27 cellular contexts compared by ENCODE assay signal in the genomic region with DNA sequence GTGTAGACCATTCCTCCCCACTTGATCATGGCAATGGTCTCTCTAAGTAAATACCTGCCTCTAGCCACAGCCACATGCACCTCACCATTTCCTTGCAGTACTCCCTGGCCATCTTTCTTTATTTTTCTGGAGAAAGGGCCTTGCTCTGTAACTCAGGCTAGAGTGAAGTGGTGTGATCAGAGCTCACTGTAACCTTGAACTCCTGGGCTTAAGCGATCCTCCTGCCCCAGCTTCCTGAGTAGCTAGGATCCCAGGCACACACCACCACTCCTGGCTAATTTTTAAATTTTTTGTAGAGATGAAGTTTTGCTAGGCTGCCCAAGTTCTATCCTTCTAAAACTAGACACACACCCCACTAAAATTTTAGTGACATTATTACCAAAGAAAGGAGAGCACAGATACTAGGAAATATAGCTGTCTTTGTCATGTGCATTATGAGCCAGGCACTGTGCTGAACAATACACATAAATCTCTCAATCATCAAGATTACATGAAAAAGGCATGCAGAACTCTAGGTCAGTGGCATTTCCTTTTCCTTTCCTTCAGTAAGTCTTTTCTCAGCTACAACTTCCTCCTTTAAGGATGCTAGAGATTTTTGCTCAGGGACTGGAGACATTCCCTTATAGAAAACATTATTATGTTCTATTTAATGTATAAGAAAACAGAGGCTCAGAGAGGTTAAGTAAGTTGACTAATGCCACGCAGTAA.
"Had no signal": no experiment of that assay in that cellular context is flagged by ENCODE, and none has a peak within 500 bp of the region (broad histone marks: within the 10 kb centered on the region; RNA-seq: fewer than 3 reads in every experiment).

No MANE protein-coding gene starts in this region.

- H3K4me1 ChIP-seq: adrenal gland, body of pancreas, colonic mucosa, esophagus muscularis mucosa, left ventricle myocardium inferior, parathyroid adenoma, psoas muscle, tibial nerve had no signal

- H2AFZ ChIP-seq: parathyroid adenoma had no signal

- H3K9me3 ChIP-seq: adrenal gland, body of pancreas, colonic mucosa, esophagus muscularis mucosa, left ventricle myocardium inferior, psoas muscle, spleen, tibial nerve had no signal

- H3K79me2 ChIP-seq: parathyroid adenoma had no signal

- H3K36me3 ChIP-seq: adrenal gland, cardiac muscle cell, colonic mucosa, esophagus muscularis mucosa, left ventricle myocardium inferior, spleen, tibial nerve had no signal

- H3K4me3 ChIP-seq: adrenal gland, body of pancreas, cardiac muscle cell, colonic mucosa, dorsolateral prefrontal cortex, esophagus muscularis mucosa, left ventricle myocardium inferior, psoas muscle, spleen, tibial nerve had no signal

- H3K27ac ChIP-seq: adrenal gland, body of pancreas, cardiac muscle cell, colonic mucosa, dorsolateral prefrontal cortex, esophagus muscularis mucosa, left ventricle myocardium inferior, parathyroid adenoma, psoas muscle, spleen, tibial nerve had no signal

- DNase-seq: activated CD4-positive, alpha-beta memory T cell treated with anti-CD3 and anti-CD28 coated beads for 36 hours; activated CD4-positive, alpha-beta T cell treated with anti-CD3 and anti-CD28 coated beads, Interleukin-2, amount 10 ng/mL, durations not matched to agents 24 days and 14 days; activated CD4-positive, CD25-positive, alpha-beta regulatory T cell treated with anti-CD3 and anti-CD28 coated beads, Interleukin-2, amount 50 U/mL, for 72 hours; activated CD8-positive, alpha-beta memory T cell treated with anti-CD3 and anti-CD28 coated beads, Interleukin-2, amount 50 U/mL, for 4 hours; activated effector memory CD4-positive, alpha-beta T cell treated with anti-CD3 and anti-CD28 coated beads, Interleukin-2, amount 50 U/mL, for 16 hours; activated naive CD4-positive, alpha-beta T cell treated with anti-CD3 and anti-CD28 coated beads for 36 hours; activated naive CD8-positive, alpha-beta T cell treated with anti-CD3 and anti-CD28 coated beads for 36 hours; activated T-cell treated with anti-CD3 and anti-CD28 coated beads, Interleukin-2, amount 50 U/mL, for 1 hour; adrenal gland; aorta; body of pancreas; cerebellar nuclear complex; colonic mucosa; dorsolateral prefrontal cortex; effector memory CD4-positive, alpha-beta T cell; left ventricle myocardium inferior; naive B cell; nucleus accumbens; psoas muscle; spleen; stimulated activated naive CD4-positive, alpha-beta T cell; T-helper 17 cell had no signal

- FAIRE-seq: frontal cortex had no signal

- H3K27me3 ChIP-seq: adrenal gland, body of pancreas, colonic mucosa, esophagus muscularis mucosa, spleen, tibial nerve had no signal

- ATAC-seq: body of pancreas, psoas muscle, T-helper 17 cell had no signal

- H3K9ac ChIP-seq: parathyroid adenoma had no signal
